ENCODE assay signal across 17 cellular contexts in the genomic region with DNA sequence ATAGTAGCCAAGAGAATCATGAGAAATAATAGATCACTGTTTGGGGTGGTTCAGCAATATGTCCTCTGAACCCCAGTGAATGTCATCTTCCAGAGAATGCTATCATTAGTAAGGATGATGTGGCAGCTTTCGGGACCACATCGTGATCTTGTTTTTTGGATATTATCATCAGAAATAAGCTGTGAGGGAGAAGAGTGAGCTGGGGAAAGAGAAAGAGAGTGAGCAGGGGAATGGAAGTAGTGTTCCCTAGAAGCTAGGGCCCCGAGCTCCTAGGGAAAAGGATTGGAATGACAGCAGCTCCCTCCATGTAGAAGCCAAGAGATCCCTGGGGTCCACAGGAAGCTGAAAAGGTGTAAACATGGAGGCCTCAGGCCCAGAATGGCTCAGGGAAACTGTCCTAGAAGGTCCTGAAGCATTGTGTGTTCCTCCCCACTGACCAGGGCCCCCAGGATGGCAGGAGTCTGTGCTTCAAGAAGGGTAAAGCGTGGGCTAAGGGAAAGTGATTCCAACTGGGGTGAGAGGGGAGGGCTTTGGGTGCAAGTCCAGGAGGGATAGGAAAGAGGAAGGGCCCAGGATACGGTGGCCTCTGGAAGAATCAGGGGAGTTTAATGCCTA. TPM values are rescaled to one million over a fixed set of nuclear protein-coding genes. Genes with fewer than 3 reads are reported as not detected.
DNase-seq lines count a peak whose midpoint lies in the region; ATAC-seq, FAIRE-seq and TF ChIP-seq lines count a peak whose summit lies in the region.
"Had no signal": no experiment of that assay in that cellular context is flagged by ENCODE, and none has a peak within 500 bp of the region (broad histone marks: within the 10 kb centered on the region; RNA-seq: fewer than 3 reads in every experiment).

No MANE protein-coding gene starts in this region.

- POLR2A ChIA-PET in HepG2 (lab: Yijun Ruan, JAX): interaction anchor here (1.0 kb wide), 1 partner anchor 55 kb away, joined by 3 read pairs; no protein-coding TSS in a partner anchor

- in situ Hi-C loops in HepG2 (cut with HindIII; ENCODE audit: extremely low pct_ligation_motif_present, low pct_unique_long_range_greater_than_20kb): no loop called here

- no peak for ATAC-seq in CD4-positive, CD25-positive, alpha-beta regulatory T cell (ENCODE audit: low read depth in 2 of 2)
- ATAC-seq in HepG2: no peak
- no peak for ATAC-seq in GM19395 (IDR thresholded peaks at IDR 0.05; ENCODE audit: unreplicated experiment)
- ATAC-seq in HG03457 (IDR thresholded peaks at IDR 0.05; ENCODE audit: unreplicated experiment): no peak
- ATAC-seq: effector memory CD8-positive, alpha-beta T cell had no signal

- peak overlapping the region in 1 of 4 donors; percentile 8 for H3K4me3 Mint-ChIP-seq in CD4-positive, CD25-positive, alpha-beta regulatory T cell
- H3K4me3 Mint-ChIP-seq: effector memory CD8-positive, alpha-beta T cell had no signal

- H4K20me1 ChIP-seq in HepG2 (ENCODE audit: insufficient read depth, low read length): no peaks in the 10 kb centered on the region

- peaks cover 74% of the 10 kb centered on the region for H3K4me1 ChIP-seq in CD4-positive, CD25-positive, alpha-beta regulatory T cell (ENCODE audit: control insufficient read depth, insufficient read depth, low read length, poor library complexity, severe bottlenecking)
- H3K4me1 ChIP-seq in prostate gland (replicated peaks) (peaks cover 6% of the 10 kb centered on the region), HepG2 (ENCODE audit: insufficient read depth, low read length) (peaks cover 63% of the 10 kb centered on the region)

- H3K9me3 ChIP-seq in CD4-positive, CD25-positive, alpha-beta regulatory T cell (ENCODE audit: control insufficient read depth in 2 of 2, low read length in 2 of 2): no peaks in the 10 kb centered on the region
- H3K9me3 ChIP-seq in KOPT-K1 (ENCODE audit: insufficient read depth, low read length, poor library complexity, severe bottlenecking): no peaks in the 10 kb centered on the region
- H3K9me3 ChIP-seq in prostate gland: no peaks in the 10 kb centered on the region
- H3K9me3 ChIP-seq in HepG2 (ENCODE audit: low read length): no peaks in the 10 kb centered on the region
- H3K9me3 ChIP-seq: SK-N-SH had no signal

- no peaks in the 10 kb centered on the region for H3K27me3 Mint-ChIP-seq in CD4-positive, CD25-positive, alpha-beta regulatory T cell
- H3K27me3 Mint-ChIP-seq: effector memory CD8-positive, alpha-beta T cell; progenitor cell of endocrine pancreas had no signal

- no peaks in the 10 kb centered on the region for H3K36me3 ChIP-seq in CD4-positive, CD25-positive, alpha-beta regulatory T cell (ENCODE audit: control insufficient read depth, insufficient read depth, low read length)
- H3K36me3 ChIP-seq in KOPT-K1 (ENCODE audit: insufficient read depth, low read length) (no peaks in the 10 kb centered on the region), prostate gland (no peaks in the 10 kb centered on the region), HepG2 (replicated peaks in 1 of 2; ENCODE audit: control insufficient read depth in 1 of 2, insufficient read depth in 2 of 2, low read length in 2 of 2) (no peaks in the 10 kb centered on the region)
- H3K36me3 ChIP-seq: cardiac muscle cell had no signal

- H3K4me3 ChIP-seq in CD4-positive, CD25-positive, alpha-beta regulatory T cell (ENCODE audit: low read depth, low read length): no peak overlapping the region
- H3K4me3 ChIP-seq in prostate gland: no peak overlapping the region
- H3K4me3 ChIP-seq in HepG2 (replicated peaks in 1 of 3; ENCODE audit: insufficient read depth in 1 of 3, low read depth in 2 of 3, low read length in 3 of 3): no peak overlapping the region
- H3K4me3 ChIP-seq: cardiac muscle cell had no signal

- H3K79me2 ChIP-seq in HepG2 (ENCODE audit: insufficient read depth, low read length): no peaks in the 10 kb centered on the region

- no peak for DNase-seq in CD4-positive, CD25-positive, alpha-beta regulatory T cell
- DNase-seq in ecto neural progenitor cell (ENCODE audit: low spot score) (peak; percentile 34), prostate gland (ENCODE audit: low spot score) (peak; percentile 2), HepG2 (ENCODE audit: low spot score) (no peak)
- DNase-seq: DMS79 treated with DMSO at 0.1 percent for 48 hours; effector memory CD8-positive, alpha-beta T cell; hippocampal formation; NCI-H187; NCI-H510A had no signal

- BruUV-seq in HepG2 (replicated peaks; lab: Mats Ljungman, UMichigan): no TSS peak

- H3K27ac ChIP-seq in CD4-positive, CD25-positive, alpha-beta regulatory T cell (ENCODE audit: insufficient read depth, low read length, poor library complexity, severe bottlenecking): no peak overlapping the region
- H3K27ac ChIP-seq in KOPT-K1 (ENCODE audit: low read depth, low read length, poor library complexity, severe bottlenecking) (peak overlapping the region; percentile 25), prostate gland (no peak overlapping the region), HepG2 (ENCODE audit: extremely low read length, insufficient read depth, low read length) (no peak overlapping the region)
- H3K27ac ChIP-seq: C4-2B, VCaP had no signal

- no peak overlapping the region for H2AFZ ChIP-seq in HepG2 (ENCODE audit: low read length)

- H3K9ac ChIP-seq in HepG2 (ENCODE audit: insufficient read depth, low read depth, low read length): no peak overlapping the region
- H3K9ac ChIP-seq: SK-N-SH had no signal

- H3K27ac Mint-ChIP-seq in CD4-positive, CD25-positive, alpha-beta regulatory T cell: peak overlapping the region; percentile 82 to 97 (median 96)
- H3K27ac Mint-ChIP-seq: progenitor cell of endocrine pancreas had no signal

- H3K9me3 Mint-ChIP-seq in CD4-positive, CD25-positive, alpha-beta regulatory T cell: peaks cover 0 to 1% (median 0%) of the 10 kb centered on the region in 7 donors
- H3K9me3 Mint-ChIP-seq: effector memory CD8-positive, alpha-beta T cell had no signal

- FAIRE-seq in HepG2 (lab: Jason Lieb, UNC): no peak

- no peak for TF ChIP-seq CTCF in prostate gland (IDR thresholded peaks at IDR 0.05)
- no peak for TF ChIP-seq CTCF in HepG2 (CRISPR knock-in tag; IDR thresholded peaks at IDR 0.05)

- H3K36me3 Mint-ChIP-seq in CD4-positive, CD25-positive, alpha-beta regulatory T cell: no peaks in the 10 kb centered on the region

- 93% methylated on average over 5 of the region's 5 CpGs for WGBS in prostate gland
- 84% methylated on average over 5 of the region's 5 CpGs for WGBS in HepG2 (ENCODE audit: low lambda C conversion rate)

- no peak for TF ChIP-seq EP300 in HepG2 (IDR thresholded peaks at IDR 0.05; ENCODE audit: low read depth in 2 of 2, low read length in 2 of 2)
- no peak for TF ChIP-seq EP300 in HepG2 (CRISPR knock-in tag; IDR thresholded peaks at IDR 0.05; ENCODE audit: borderline replicate concordance)

- no peaks in the 10 kb centered on the region for H3K27me3 ChIP-seq in CD4-positive, CD25-positive, alpha-beta regulatory T cell (ENCODE audit: control insufficient read depth, insufficient read depth, low read length)
- H3K27me3 ChIP-seq in prostate gland (replicated peaks; ENCODE audit: insufficient read depth): no peaks in the 10 kb centered on the region
- 0 out of 5 replicates have a peak, but pooled peaks cover 0 to 1% of the 10 kb centered on the region in 2 experiments for H3K27me3 ChIP-seq in HepG2 (ENCODE audit: control insufficient read depth in 1 of 2, insufficient read depth in 2 of 2, low read length in 2 of 2)
- H3K27me3 ChIP-seq: cardiac muscle cell had no signal

- peaks cover 9 to 91% (median 52%) of the 10 kb centered on the region in 4 donors for H3K4me1 Mint-ChIP-seq in CD4-positive, CD25-positive, alpha-beta regulatory T cell

- intact Hi-C loops in prostate gland (cut with DNase I) (no loop called here), HepG2 (cut with micrococcal nuclease; ENCODE audit: unreplicated experiment) (loop anchor here (1.0 kb wide), 1 partner anchor 35 kb away; no protein-coding TSS in a partner anchor)

- TF ChIP-seq RAD21 in HepG2 (CRISPR knock-in tag; IDR thresholded peaks at IDR 0.05): no peak

- no peak overlapping the region for H3K4me2 ChIP-seq in HepG2 (ENCODE audit: low read depth, low read length)
- H3K4me2 ChIP-seq: SK-N-SH had no signal

- CTCF ChIA-PET in HepG2 (lab: Yijun Ruan, JAX; ENCODE audit: low intra/inter-chr PET ratio, low total read pairs): no interaction called here

- TF ChIP-seq POLR2A in prostate gland (IDR thresholded peaks at IDR 0.05) (no peak), HepG2 (IDR thresholded peaks at IDR 0.05; ENCODE audit: insufficient read depth in 1 of 2, low read depth in 2 of 2, low read length in 2 of 2) (no peak)

RNA-seq across cellular contexts. Expression of gene KLF13, which starts 56.6 kb away (rescaled TPM):
- 227 TPM for total RNA-seq in CD4-positive, CD25-positive, alpha-beta regulatory T cell
- polyA plus RNA-seq in CD4-positive, CD25-positive, alpha-beta regulatory T cell: 10 to 100 TPM; 36.3 to 52.1 (median 47.7) TPM
- total RNA-seq in prostate gland (10 to 100 TPM; 16.6 to 56.5 TPM), HepG2 (2016; rRNA removed; fragmentation: Illumina TruSeq; extraction: Trizol) (25.1 and 27.8 TPM in 2 replicates)
- 1.4 and 2.8 TPM in 2 replicates for total RNA-seq in HepG2 (2016; cell fraction: cytosol; rRNA removed; fragmentation: Illumina TruSeq; extraction: Trizol; ENCODE audit: low read depth)
- total RNA-seq in HepG2 (2016; cell fraction: insoluble cytoplasmic fraction; rRNA removed; fragmentation: Illumina TruSeq; extraction: Trizol): 21.2 and 24.1 TPM in 2 replicates
- total RNA-seq in HepG2 (2016; cell fraction: membrane; rRNA removed; fragmentation: Illumina TruSeq; extraction: Trizol): 6.8 and 8.3 TPM in 2 replicates
- total RNA-seq in HepG2 (2016; cell fraction: nucleus; rRNA removed; fragmentation: Illumina TruSeq; extraction: Trizol): 13.1 and 18.9 TPM in 2 replicates
- polyA plus RNA-seq in HepG2 (2011; rRNA removed): 16.8 and 18.8 TPM in 2 replicates
- 9.1 and 11.1 TPM in 2 replicates for polyA plus RNA-seq in HepG2 (2011; cell fraction: cytosol; rRNA removed)
- polyA plus RNA-seq in HepG2 (2011; cell fraction: nucleus; rRNA removed): 12.3 and 14.2 TPM in 2 replicates
- 22.0 and 24.4 TPM in 2 replicates for polyA plus RNA-seq in HepG2 (2012)
- polyA plus RNA-seq in HepG2 (2016; cell fraction: cytosol; fragmentation: Illumina TruSeq; extraction: Trizol; ENCODE audit: low read depth): 1.1 and 2.1 TPM in 2 replicates
- 31.2 and 34.3 TPM in 2 replicates for polyA plus RNA-seq in HepG2 (2016; cell fraction: insoluble cytoplasmic fraction; fragmentation: Illumina TruSeq; extraction: Trizol; ENCODE audit: low read depth)
- 5.5 and 7.5 TPM in 2 replicates for polyA plus RNA-seq in HepG2 (2016; cell fraction: membrane; fragmentation: Illumina TruSeq; extraction: Trizol; ENCODE audit: low read depth)
- polyA plus RNA-seq in HepG2 (2016; cell fraction: nucleus; fragmentation: Illumina TruSeq; extraction: Trizol; ENCODE audit: insufficient read depth, low read depth): 30.0 and 34.4 TPM in 2 replicates
- polyA minus RNA-seq in HepG2 (2011; rRNA and poly(A)+ RNA removed; ENCODE audit: low replicate concordance): 23.8 and 65.8 TPM in 2 replicates
- polyA minus RNA-seq in HepG2 (2011; cell fraction: cytosol; rRNA and poly(A)+ RNA removed): 12.2 and 13.9 TPM in 2 replicates
- polyA minus RNA-seq in HepG2 (2011; cell fraction: nucleus; rRNA and poly(A)+ RNA removed): 6.3 and 8.8 TPM in 2 replicates

Comparison
In these comparisons a context has a peak if more than half of its experiments do, and no peak if none do; other contexts are left out.
1. DNase-seq: peak in ecto neural progenitor cell (single experiment) and prostate gland (single experiment); none in CD4-positive, CD25-positive, alpha-beta regulatory T cell (0 of 3) and HepG2 (single experiment).